22 cellular contexts compared by ENCODE assay signal in genomic region chr3:149270180-149270579, GRCh38. TPM values are rescaled to one million over a fixed set of nuclear protein-coding genes. Genes with fewer than 3 reads are reported as not detected.
"Had no signal": no experiment of that assay in that cellular context is flagged by ENCODE, and none has a peak within 500 bp of the region (broad histone marks: within the 10 kb centered on the region; RNA-seq: fewer than 3 reads in every experiment).

No MANE protein-coding gene starts in this region.

- H3K4me3 Mint-ChIP-seq: activated CD8-positive, alpha-beta T cell treated with anti-CD3 and anti-CD28 coated beads for 36 hours; activated T-helper 1 cell treated with anti-CD3 and anti-CD28 coated beads, Interleukin-12 subunit alpha, Interleukin-12 subunit beta, Interleukin-2, Interleukin-4 antibody, amounts not matched to agents 30 ng/mL and 10 ng/mL and 1 ng/mL, durations not matched to agents 14 hours and 24 hours and 36 hours; naive thymus-derived CD8-positive, alpha-beta T cell; stimulated activated naive B cell treated with anti-CD40 and anti-IgM and Interleukin-4, amounts not matched to agents 10 μg/mL and 1 μg/mL and 100 μg/mL, for 72 hours; T-cell had no signal

- H3K27ac Mint-ChIP-seq: activated CD8-positive, alpha-beta T cell treated with anti-CD3 and anti-CD28 coated beads for 36 hours; activated T-helper 1 cell treated with anti-CD3 and anti-CD28 coated beads, Interleukin-12 subunit alpha, Interleukin-12 subunit beta, Interleukin-2, Interleukin-4 antibody, amounts not matched to agents 30 ng/mL and 10 ng/mL and 1 ng/mL, durations not matched to agents 14 hours and 24 hours and 36 hours; naive thymus-derived CD8-positive, alpha-beta T cell; stimulated activated naive B cell treated with anti-CD40 and anti-IgM and Interleukin-4, amounts not matched to agents 10 μg/mL and 1 μg/mL and 100 μg/mL, for 72 hours; T-cell had no signal

- H3K9me3 ChIP-seq: mucosa of descending colon, neutrophil, right atrium auricular region, spleen had no signal

- ATAC-seq: activated CD8-positive, alpha-beta T cell treated with anti-CD3 and anti-CD28 coated beads for 36 hours; left cardiac atrium; mucosa of descending colon; naive thymus-derived CD8-positive, alpha-beta T cell; stimulated activated naive B cell treated with anti-CD40 and anti-IgM and Interleukin-4, amounts not matched to agents 10 μg/mL and 1 μg/mL and 100 μg/mL, for 72 hours; T-cell had no signal

- H3K9me3 Mint-ChIP-seq: activated CD8-positive, alpha-beta T cell treated with anti-CD3 and anti-CD28 coated beads for 36 hours; activated T-helper 1 cell treated with anti-CD3 and anti-CD28 coated beads, Interleukin-12 subunit alpha, Interleukin-12 subunit beta, Interleukin-2, Interleukin-4 antibody, amounts not matched to agents 30 ng/mL and 10 ng/mL and 1 ng/mL, durations not matched to agents 14 hours and 24 hours and 36 hours; naive thymus-derived CD8-positive, alpha-beta T cell; stimulated activated naive B cell treated with anti-CD40 and anti-IgM and Interleukin-4, amounts not matched to agents 10 μg/mL and 1 μg/mL and 100 μg/mL, for 72 hours; T-cell had no signal

- H3K4me1 Mint-ChIP-seq: naive thymus-derived CD8-positive, alpha-beta T cell had no signal

- H3K4me3 ChIP-seq: coronary artery, mucosa of descending colon, right atrium auricular region, spleen had no signal

- H3K27me3 Mint-ChIP-seq: activated CD8-positive, alpha-beta T cell treated with anti-CD3 and anti-CD28 coated beads for 36 hours; naive thymus-derived CD8-positive, alpha-beta T cell; stimulated activated naive B cell treated with anti-CD40 and anti-IgM and Interleukin-4, amounts not matched to agents 10 μg/mL and 1 μg/mL and 100 μg/mL, for 72 hours; T-cell had no signal

- H3K27me3 ChIP-seq: neutrophil, right atrium auricular region, spleen had no signal

- H3K36me3 ChIP-seq: neutrophil, right atrium auricular region, spleen had no signal

- H3K36me3 Mint-ChIP-seq: naive thymus-derived CD8-positive, alpha-beta T cell; stimulated activated naive B cell treated with anti-CD40 and anti-IgM and Interleukin-4, amounts not matched to agents 10 μg/mL and 1 μg/mL and 100 μg/mL, for 72 hours; T-cell had no signal

- DNase-seq: activated CD8-positive, alpha-beta memory T cell treated with anti-CD3 and anti-CD28 coated beads, Interleukin-2, amount 50 U/mL, for 48 hours; activated CD8-positive, alpha-beta T cell treated with anti-CD3 and anti-CD28 coated beads for 36 hours; activated naive CD4-positive, alpha-beta T cell treated with Interleukin-2 at 50 U/mL for 16 hours; caudate nucleus; effector CD8-positive, alpha-beta T cell; glutamatergic neuron; left cardiac atrium; mucosa of descending colon; naive thymus-derived CD8-positive, alpha-beta T cell; spleen; stimulated activated CD4-positive, alpha-beta T cell treated with anti-CD3 and anti-CD28 coated beads, Interleukin-1b, Interleukin-23, amount 100 ng/mL, for 48 hours; stimulated activated naive B cell treated with anti-CD40 and anti-IgM and Interleukin-4, amounts not matched to agents 10 μg/mL and 1 μg/mL and 100 μg/mL, for 72 hours; substantia nigra; T-cell; T1000; trophoblast cell had no signal

- H3K27ac ChIP-seq: coronary artery, epithelial cell of prostate, neutrophil, right atrium auricular region, spleen, VCaP had no signal

RNA-seq across cellular contexts. Expression of gene CP, which starts 48.6 kb away (rescaled TPM):
- total RNA-seq: activated CD8-positive, alpha-beta T cell treated with anti-CD3 and anti-CD28 coated beads for 36 hours; activated T-helper 1 cell treated with anti-CD3 and anti-CD28 coated beads, Interleukin-12 subunit alpha, Interleukin-12 subunit beta, Interleukin-2, Interleukin-4 antibody, amounts not matched to agents 30 ng/mL and 10 ng/mL and 1 ng/mL, durations not matched to agents 14 hours and 24 hours and 36 hours; naive thymus-derived CD8-positive, alpha-beta T cell had no signal
